In genomic region chr4:126757219-126757618, GRCh38 we compare ENCODE assay signal across 20 cellular contexts.
DNase-seq lines count a peak whose midpoint lies in the region; ATAC-seq and TF ChIP-seq lines count a peak whose summit lies in the region.
"Had no signal": no experiment of that assay in that cellular context is flagged by ENCODE, and none has a peak within 500 bp of the region (broad histone marks: within the 10 kb centered on the region; RNA-seq: fewer than 3 reads in every experiment).

No MANE protein-coding gene starts in this region.

- DNase-seq in M059J (ENCODE audit: low read depth) (peak; percentile 47), amniotic epithelial cell (ENCODE audit: low read depth) (peak; percentile 76), fibroblast of villous mesenchyme (ENCODE audit: low read depth) (peak; percentile 35), osteoblast (ENCODE audit: insufficient read length, low spot score, missing footprints) (no peak), mammary epithelial cell (no peak), GM23338 (ENCODE audit: low spot score) (no peak)
- no peak for DNase-seq in activated naive CD4-positive, alpha-beta T cell treated with anti-CD3 and anti-CD28 coated beads, Interleukin-2, amount 50 U/mL, for 16 hours
- DNase-seq: ACHN; CD4-positive, CD25-positive, alpha-beta regulatory T cell; DMS53; Kasumi-1; NCI-H187 treated with DMSO at 0.1 percent for 48 hours; NCI-H446; NCI-H69; NK-92 treated with Interleukin-12 subunit alpha and Interleukin-12 subunit beta, amount 100 ng/mL, for 24 hours; RPMI8226; SIG-M5 had no signal

- H3K27ac ChIP-seq in osteoblast (ENCODE audit: low read depth, low read length), result no peak overlapping the region
- no peak overlapping the region for H3K27ac ChIP-seq in mammary epithelial cell (ENCODE audit: insufficient read depth, low read depth, low read length)
- no peak overlapping the region for H3K27ac ChIP-seq in GM23338 (ENCODE audit: low read depth)

- H3K9me3 ChIP-seq in osteoblast (ENCODE audit: low read depth, low read length) (no peaks in the 10 kb centered on the region), mammary epithelial cell (replicated peaks; ENCODE audit: insufficient read depth, low read length) (no peaks in the 10 kb centered on the region)
- H3K9me3 ChIP-seq: HAP-1 had no signal

- no peak overlapping the region for H3K9ac ChIP-seq in mammary epithelial cell (ENCODE audit: insufficient read depth, low read length)

- H3K27me3 ChIP-seq in osteoblast (ENCODE audit: insufficient read depth, low read length), result no peaks in the 10 kb centered on the region
- no peaks in the 10 kb centered on the region for H3K27me3 ChIP-seq in mammary epithelial cell (ENCODE audit: insufficient read depth, low read length)
- no peaks in the 10 kb centered on the region for H3K27me3 ChIP-seq in GM23338 (ENCODE audit: insufficient read depth)

- WGBS in mammary epithelial cell (ENCODE audit: low coverage, missing lambda C conversion rate), result 100% methylated on average over 1 of the region's 1 CpG

- H3K36me3 Mint-ChIP-seq in GM23338 (ENCODE audit: low read depth), result no peaks in the 10 kb centered on the region
- H3K36me3 Mint-ChIP-seq: CD4-positive, CD25-positive, alpha-beta regulatory T cell had no signal

- H4K20me1 ChIP-seq in osteoblast (ENCODE audit: insufficient read depth, low read length) (no peaks in the 10 kb centered on the region), mammary epithelial cell (ENCODE audit: insufficient read depth, low read length) (no peaks in the 10 kb centered on the region), GM23338 (replicated peaks; ENCODE audit: insufficient read depth) (no peaks in the 10 kb centered on the region)

- in situ Hi-C loops in mammary epithelial cell (cut with MboI; ENCODE audit: low sequenced_read_pairs in 2 of 2), result no loop called here

- H3K79me2 ChIP-seq in osteoblast (ENCODE audit: insufficient read depth, low read length), result no peaks in the 10 kb centered on the region
- no peaks in the 10 kb centered on the region for H3K79me2 ChIP-seq in mammary epithelial cell (ENCODE audit: insufficient read depth, low read length)
- H3K79me2 ChIP-seq in GM23338 (replicated peaks; ENCODE audit: insufficient read depth), result no peaks in the 10 kb centered on the region

- H3K4me1 ChIP-seq in osteoblast (ENCODE audit: insufficient read depth, low read length), result no peaks in the 10 kb centered on the region
- peaks cover 2% of the 10 kb centered on the region for H3K4me1 ChIP-seq in mammary epithelial cell (ENCODE audit: insufficient read depth, low read length)
- H3K4me1 ChIP-seq in GM23338 (ENCODE audit: insufficient read depth), result no peaks in the 10 kb centered on the region
- H3K4me1 ChIP-seq: HAP-1 had no signal

- H3K4me2 ChIP-seq in osteoblast (ENCODE audit: insufficient read depth, low read length) (no peak overlapping the region), mammary epithelial cell (ENCODE audit: insufficient read depth, low read depth, low read length) (no peak overlapping the region), GM23338 (no peak overlapping the region)

- dilution Hi-C loops in mammary epithelial cell (cut with HindIII; ENCODE audit: low sequenced_read_pairs), result no loop called here

- CTCF ChIA-PET in mammary epithelial cell (lab: Charles Lee; ENCODE audit: low non-redundant PET), result no interaction called here

- H3K27me3 Mint-ChIP-seq in GM23338 (ENCODE audit: insufficient read depth, low read depth, poor library complexity), result no peaks in the 10 kb centered on the region
- H3K27me3 Mint-ChIP-seq: B cell; CD4-positive, CD25-positive, alpha-beta regulatory T cell had no signal

- intact Hi-C loops in mammary epithelial cell (cut with micrococcal nuclease), result no loop called here

- peak overlapping the region; percentile 20 for H2AFZ ChIP-seq in osteoblast (ENCODE audit: low read length)
- no peak overlapping the region for H2AFZ ChIP-seq in mammary epithelial cell (ENCODE audit: low read depth, low read length)
- H2AFZ ChIP-seq in GM23338, result no peak overlapping the region

- 0 out of 2 replicates have a peak, but pooled peaks cover 6% of the 10 kb centered on the region for H3K9me2 ChIP-seq in GM23338 (ENCODE audit: insufficient read depth)

- H3K9me3 Mint-ChIP-seq in GM23338, result no peaks in the 10 kb centered on the region

- H3K36me3 ChIP-seq in osteoblast (ENCODE audit: insufficient read depth, low read length) (no peaks in the 10 kb centered on the region), mammary epithelial cell (ENCODE audit: insufficient read depth, low read length) (no peaks in the 10 kb centered on the region), GM23338 (ENCODE audit: insufficient read depth) (no peaks in the 10 kb centered on the region)
- H3K36me3 ChIP-seq: HAP-1 had no signal

- no peaks in the 10 kb centered on the region for H3F3A ChIP-seq in GM23338 (replicated peaks; ENCODE audit: low read depth)

- no TSS peak for BruUV-seq in mammary epithelial cell (replicated peaks; lab: Mats Ljungman, UMichigan)

- no peak for ATAC-seq in GM18868 (IDR thresholded peaks at IDR 0.05; ENCODE audit: unreplicated experiment)
- no peak for ATAC-seq in GM23338

- H3K27ac Mint-ChIP-seq in GM23338, result no peak overlapping the region
- H3K27ac Mint-ChIP-seq: B cell; CD4-positive, CD25-positive, alpha-beta regulatory T cell had no signal

- no peak overlapping the region for H3K4me3 ChIP-seq in fibroblast of villous mesenchyme (ENCODE audit: low read depth, low read length)
- H3K4me3 ChIP-seq in osteoblast (ENCODE audit: insufficient read depth, low read length), result no peak overlapping the region
- H3K4me3 ChIP-seq in mammary epithelial cell (replicated peaks in 1 of 3; ENCODE audit: insufficient read depth in 1 of 3, low read depth in 2 of 3, low read length in 3 of 3), result no peak overlapping the region
- no peak overlapping the region for H3K4me3 ChIP-seq in GM23338
- H3K4me3 ChIP-seq: HAP-1 had no signal

- no peaks in the 10 kb centered on the region for H3K4me1 Mint-ChIP-seq in GM23338
- H3K4me1 Mint-ChIP-seq: B cell; CD4-positive, CD25-positive, alpha-beta regulatory T cell had no signal

- TF ChIP-seq CTCF in fibroblast of villous mesenchyme (IDR thresholded peaks at IDR 0.05; ENCODE audit: insufficient read depth, low read depth, low read length) (no peak), osteoblast (IDR thresholded peaks at IDR 0.05; ENCODE audit: extremely low read depth, low read depth, low read length) (no peak), mammary epithelial cell (conservative IDR thresholded peaks at IDR 0.05 in 1 of 2, IDR thresholded peaks at IDR 0.05 in 1 of 2; ENCODE audit: extremely low read depth in 1 of 2, insufficient read depth in 1 of 2, low read depth in 1 of 2, low read length in 2 of 2) (no peak), GM23338 (conservative IDR thresholded peaks at IDR 0.05; ENCODE audit: low read depth in 2 of 2) (no peak)

- no peak overlapping the region for H3K4me3 Mint-ChIP-seq in GM23338
- H3K4me3 Mint-ChIP-seq: B cell; CD4-positive, CD25-positive, alpha-beta regulatory T cell had no signal

TF ChIP-seq in GM23338, 12 proteins besides CTCF, POLR2A, EP300 and RAD21 (continues in another document):
- TF ChIP-seq ZNF114 (CRISPR knock-in tag; IDR thresholded peaks at IDR 0.05) (no peak), EZH2phosphoT487 (IDR thresholded peaks at IDR 0.05; ENCODE audit: unreplicated experiment) (no peak), STAT1 (IDR thresholded peaks at IDR 0.05; ENCODE audit: unreplicated experiment) (no peak), REST (IDR thresholded peaks at IDR 0.05; ENCODE audit: unreplicated experiment) (no peak)

Comparison
In these comparisons a context has a peak if more than half of its experiments do, and no peak if none do; other contexts are left out.
1. DNase-seq: peak in M059J (single experiment), amniotic epithelial cell (single experiment) and fibroblast of villous mesenchyme (single experiment); none in osteoblast (single experiment), mammary epithelial cell (single experiment), activated naive CD4-positive, alpha-beta T cell treated with anti-CD3 and anti-CD28 coated beads, Interleukin-2, amount 50 U/mL, for 16 hours (single experiment) and GM23338 (single experiment).